In genomic region chr20:10461495-10461894, GRCh38 we compare ENCODE assay signal across 19 cellular contexts. TPM values are rescaled to one million over a fixed set of nuclear protein-coding genes. Genes with fewer than 3 reads are reported as not detected.
DNase-seq lines count a peak whose midpoint lies in the region; ATAC-seq and TF ChIP-seq lines count a peak whose summit lies in the region.
"Had no signal": no experiment of that assay in that cellular context is flagged by ENCODE, and none has a peak within 500 bp of the region (broad histone marks: within the 10 kb centered on the region; RNA-seq: fewer than 3 reads in every experiment).

No MANE protein-coding gene starts in this region.

- no peak overlapping the region for H3K23ac ChIP-seq in neuronal stem cell (ENCODE audit: low read depth, low read length, poor library complexity)

- no peak overlapping the region for H3K4ac ChIP-seq in neuronal stem cell (ENCODE audit: low read length)

- peaks cover 27% of the 10 kb centered on the region for H3K9me3 Mint-ChIP-seq in activated CD4-positive, alpha-beta T cell treated with anti-CD3 and anti-CD28 coated beads, Interleukin-2, amount 10 ng/mL, durations not matched to agents 24 days and 14 days
- peaks cover 39% of the 10 kb centered on the region for H3K9me3 Mint-ChIP-seq in activated CD4-positive, alpha-beta T cell treated with anti-CD3 and anti-CD28 coated beads, Interleukin-2, amount 10 ng/mL, durations not matched to agents 7 days and 5 days
- H3K9me3 Mint-ChIP-seq in dendritic cell treated with granulocyte-macrophage colony-stimulating factor and Interleukin-4, amounts not matched to agents 40 ng/mL and 50 ng/mL, for 4 days = peaks cover 49% of the 10 kb centered on the region
- H3K9me3 Mint-ChIP-seq in GM23338 = peaks cover 17% of the 10 kb centered on the region

- H3K27ac ChIP-seq in neuronal stem cell (replicated peaks; ENCODE audit: low read length) (no peak overlapping the region), GM23338 (ENCODE audit: low read depth) (no peak overlapping the region)
- H3K27ac ChIP-seq: BLaER1, GM23248 had no signal

- intact Hi-C loops in activated CD4-positive, alpha-beta T cell treated with anti-CD3 and anti-CD28 coated beads, Interleukin-2, amount 10 ng/mL, durations not matched to agents 24 days and 14 days (cut with micrococcal nuclease) = no loop called here
- intact Hi-C loops in dendritic cell treated with granulocyte-macrophage colony-stimulating factor and Interleukin-4, amounts not matched to agents 40 ng/mL and 50 ng/mL, for 4 days (cut with micrococcal nuclease) = loop anchor here (10.0 kb wide), 1 partner anchor 743 kb away; no protein-coding TSS in a partner anchor

- H3K9me2 ChIP-seq in GM23338 (ENCODE audit: insufficient read depth) = no peaks in the 10 kb centered on the region

- H3K18ac ChIP-seq in neuronal stem cell (ENCODE audit: low read length) = no peak overlapping the region

- H4K91ac ChIP-seq in neuronal stem cell (ENCODE audit: low read depth, low read length, poor library complexity) = no peak overlapping the region

- H2BK120ac ChIP-seq in neuronal stem cell (ENCODE audit: low read depth, low read length) = no peak overlapping the region

- no peak overlapping the region for H2BK5ac ChIP-seq in neuronal stem cell (ENCODE audit: low read length)

- no peaks in the 10 kb centered on the region for H3K27me3 Mint-ChIP-seq in activated CD4-positive, alpha-beta T cell treated with anti-CD3 and anti-CD28 coated beads, Interleukin-2, amount 10 ng/mL, durations not matched to agents 24 days and 14 days
- H3K27me3 Mint-ChIP-seq in activated CD4-positive, alpha-beta T cell treated with anti-CD3 and anti-CD28 coated beads, Interleukin-2, amount 10 ng/mL, durations not matched to agents 7 days and 5 days = no peaks in the 10 kb centered on the region
- no peaks in the 10 kb centered on the region for H3K27me3 Mint-ChIP-seq in dendritic cell treated with granulocyte-macrophage colony-stimulating factor and Interleukin-4, amounts not matched to agents 40 ng/mL and 50 ng/mL, for 4 days
- H3K27me3 Mint-ChIP-seq in GM23338 (ENCODE audit: insufficient read depth, low read depth, poor library complexity) = no peaks in the 10 kb centered on the region
- H3K27me3 Mint-ChIP-seq: CD4-positive, alpha-beta memory T cell had no signal

- DNase-seq in activated CD4-positive, alpha-beta T cell treated with anti-CD3 and anti-CD28 coated beads, Interleukin-2, amount 10 ng/mL, durations not matched to agents 24 days and 14 days = peak; percentile 35
- DNase-seq in activated CD4-positive, alpha-beta T cell treated with anti-CD3 and anti-CD28 coated beads, Interleukin-2, amount 10 ng/mL, durations not matched to agents 7 days and 5 days = no peak
- DNase-seq in neuronal stem cell (ENCODE audit: low spot score) = no peak
- DNase-seq in GM23338 (ENCODE audit: low spot score) = no peak
- DNase-seq: 8988T; CD4-positive, alpha-beta memory T cell; DMS153; DMS79; GF-D8; GM23248; H7; HFFc6 had no signal

- H3K79me1 ChIP-seq in neuronal stem cell (ENCODE audit: low read depth, low read length) = peaks cover 2% of the 10 kb centered on the region

- no peak for ATAC-seq in GM21447 (IDR thresholded peaks at IDR 0.05; ENCODE audit: unreplicated experiment)
- no peak for ATAC-seq in HG03095 (IDR thresholded peaks at IDR 0.05; ENCODE audit: unreplicated experiment)
- no peak for ATAC-seq in GM21526 (IDR thresholded peaks at IDR 0.05; ENCODE audit: low FRiP score, unreplicated experiment)
- no peak for ATAC-seq in GM23338
- ATAC-seq: HCT116 had no signal

- POLR2A ChIA-PET in activated CD4-positive, alpha-beta T cell treated with anti-CD3 and anti-CD28 coated beads, Interleukin-2, amount 10 ng/mL, durations not matched to agents 7 days and 5 days (lab: Charles Lee) = no interaction called here

- no peak overlapping the region for H4K8ac ChIP-seq in neuronal stem cell (ENCODE audit: low read depth, low read length)

- H3K4me2 ChIP-seq in neuronal stem cell (ENCODE audit: insufficient read depth, low read length, poor library complexity, severe bottlenecking) = no peak overlapping the region
- H3K4me2 ChIP-seq in GM23338 = no peak overlapping the region
- H3K4me2 ChIP-seq: BLaER1 had no signal

- H3K36me3 ChIP-seq in neuronal stem cell (replicated peaks in 1 of 2; ENCODE audit: control insufficient read depth in 2 of 2, insufficient read depth in 2 of 2, low read length in 2 of 2) (peaks cover 0 to 3% of the 10 kb centered on the region in 2 donors), GM23338 (ENCODE audit: insufficient read depth) (no peaks in the 10 kb centered on the region)

- no peak overlapping the region for H3K14ac ChIP-seq in neuronal stem cell (ENCODE audit: low read length)

- H3K4me3 Mint-ChIP-seq in activated CD4-positive, alpha-beta T cell treated with anti-CD3 and anti-CD28 coated beads, Interleukin-2, amount 10 ng/mL, durations not matched to agents 24 days and 14 days = no peak overlapping the region
- H3K4me3 Mint-ChIP-seq in activated CD4-positive, alpha-beta T cell treated with anti-CD3 and anti-CD28 coated beads, Interleukin-2, amount 10 ng/mL, durations not matched to agents 7 days and 5 days = no peak overlapping the region
- no peak overlapping the region for H3K4me3 Mint-ChIP-seq in dendritic cell treated with granulocyte-macrophage colony-stimulating factor and Interleukin-4, amounts not matched to agents 40 ng/mL and 50 ng/mL, for 4 days
- H3K4me3 Mint-ChIP-seq in GM23338 = no peak overlapping the region
- H3K4me3 Mint-ChIP-seq: CD14-positive monocyte, HFFc6 had no signal

- H3K4me1 Mint-ChIP-seq in activated CD4-positive, alpha-beta T cell treated with anti-CD3 and anti-CD28 coated beads, Interleukin-2, amount 10 ng/mL, durations not matched to agents 24 days and 14 days = peaks cover 13% of the 10 kb centered on the region
- H3K4me1 Mint-ChIP-seq in activated CD4-positive, alpha-beta T cell treated with anti-CD3 and anti-CD28 coated beads, Interleukin-2, amount 10 ng/mL, durations not matched to agents 7 days and 5 days = peaks cover 11% of the 10 kb centered on the region
- peaks cover 33% of the 10 kb centered on the region for H3K4me1 Mint-ChIP-seq in dendritic cell treated with granulocyte-macrophage colony-stimulating factor and Interleukin-4, amounts not matched to agents 40 ng/mL and 50 ng/mL, for 4 days (ENCODE audit: low read depth)
- peaks cover 29% of the 10 kb centered on the region for H3K4me1 Mint-ChIP-seq in GM23338

- H2AK5ac ChIP-seq in neuronal stem cell (ENCODE audit: low read depth, low read length) = no peak overlapping the region

- H3K27me3 ChIP-seq in neuronal stem cell (ENCODE audit: control insufficient read depth in 3 of 3, insufficient read depth in 3 of 3, low read depth in 1 of 3, low read length in 3 of 3) (no peaks in the 10 kb centered on the region), GM23338 (ENCODE audit: insufficient read depth) (no peaks in the 10 kb centered on the region)
- H3K27me3 ChIP-seq: BLaER1 had no signal

- H3K4me3 ChIP-seq in neuronal stem cell (ENCODE audit: low read length in 2 of 2) = no peak overlapping the region
- H3K4me3 ChIP-seq in GM23338 = no peak overlapping the region
- H3K4me3 ChIP-seq: BLaER1, GM23248 had no signal

- TF ChIP-seq CTCF in GM23338 (conservative IDR thresholded peaks at IDR 0.05; ENCODE audit: low read depth in 2 of 2) = no peak

- peaks cover 43% of the 10 kb centered on the region for H3K36me3 Mint-ChIP-seq in activated CD4-positive, alpha-beta T cell treated with anti-CD3 and anti-CD28 coated beads, Interleukin-2, amount 10 ng/mL, durations not matched to agents 24 days and 14 days (ENCODE audit: low read depth)
- H3K36me3 Mint-ChIP-seq in activated CD4-positive, alpha-beta T cell treated with anti-CD3 and anti-CD28 coated beads, Interleukin-2, amount 10 ng/mL, durations not matched to agents 7 days and 5 days (ENCODE audit: low read depth) = peaks cover 56% of the 10 kb centered on the region
- H3K36me3 Mint-ChIP-seq in dendritic cell treated with granulocyte-macrophage colony-stimulating factor and Interleukin-4, amounts not matched to agents 40 ng/mL and 50 ng/mL, for 4 days (ENCODE audit: low read depth) = peaks cover 82% of the 10 kb centered on the region
- peaks cover 41% of the 10 kb centered on the region for H3K36me3 Mint-ChIP-seq in GM23338 (ENCODE audit: low read depth)

- H2BK12ac ChIP-seq in neuronal stem cell (ENCODE audit: low read length) = no peak overlapping the region

- peak overlapping the region; percentile 10 for H2BK15ac ChIP-seq in neuronal stem cell (ENCODE audit: low read length)

- CTCF ChIA-PET in activated CD4-positive, alpha-beta T cell treated with anti-CD3 and anti-CD28 coated beads, Interleukin-2, amount 10 ng/mL, durations not matched to agents 7 days and 5 days (lab: Charles Lee) = interaction anchor here (0.6 to 1.3 kb wide), 3 partner anchors 8 to 73 kb away, joined by 3 read pairs; no protein-coding TSS in a partner anchor

- no CpG with 5 or more reads among the region's 2 CpGs for WGBS in neuronal stem cell (ENCODE audit: extremely low coverage in 2 of 2, insufficient read length in 2 of 2, insufficient replicate concordance in 1 of 2), 2 donors

- H3K9ac ChIP-seq in neuronal stem cell (ENCODE audit: low read depth, low read length, poor library complexity) = no peak overlapping the region
- H3K9ac ChIP-seq: BLaER1, GM23248 had no signal

- H3K4me1 ChIP-seq in neuronal stem cell (ENCODE audit: control insufficient read depth in 2 of 2, insufficient read depth in 1 of 2, low read depth in 1 of 2, low read length in 2 of 2) (peaks cover 6% of the 10 kb centered on the region in 2 donors), GM23338 (ENCODE audit: insufficient read depth) (peaks cover 18% of the 10 kb centered on the region)
- H3K4me1 ChIP-seq: BLaER1 had no signal

- H4K20me1 ChIP-seq in GM23338 (replicated peaks; ENCODE audit: insufficient read depth) = no peaks in the 10 kb centered on the region
- H4K20me1 ChIP-seq: BLaER1 had no signal

- no peak overlapping the region for H3K27ac Mint-ChIP-seq in activated CD4-positive, alpha-beta T cell treated with anti-CD3 and anti-CD28 coated beads, Interleukin-2, amount 10 ng/mL, durations not matched to agents 24 days and 14 days
- H3K27ac Mint-ChIP-seq in activated CD4-positive, alpha-beta T cell treated with anti-CD3 and anti-CD28 coated beads, Interleukin-2, amount 10 ng/mL, durations not matched to agents 7 days and 5 days = no peak overlapping the region
- H3K27ac Mint-ChIP-seq in dendritic cell treated with granulocyte-macrophage colony-stimulating factor and Interleukin-4, amounts not matched to agents 40 ng/mL and 50 ng/mL, for 4 days = peak overlapping the region; percentile 71
- no peak overlapping the region for H3K27ac Mint-ChIP-seq in GM23338
- H3K27ac Mint-ChIP-seq: HFFc6 had no signal

- no peak overlapping the region for H2AFZ ChIP-seq in neuronal stem cell (ENCODE audit: low read length)
- no peak overlapping the region for H2AFZ ChIP-seq in GM23338
- H2AFZ ChIP-seq: GM23248 had no signal

- no peaks in the 10 kb centered on the region for H3F3A ChIP-seq in GM23338 (replicated peaks; ENCODE audit: low read depth)

- H3K9me3 ChIP-seq in neuronal stem cell (replicated peaks in 1 of 2; ENCODE audit: control insufficient read depth in 2 of 2, insufficient read depth in 1 of 2, low read depth in 1 of 2, low read length in 2 of 2) = peaks cover 0 to 30% of the 10 kb centered on the region in 2 donors

- peaks cover 36% of the 10 kb centered on the region for H3K79me2 ChIP-seq in GM23338 (replicated peaks; ENCODE audit: insufficient read depth)

RNA-seq across cellular contexts. Expression of gene SLX4IP, which starts 26.4 kb away (rescaled TPM):
- total RNA-seq in activated CD4-positive, alpha-beta T cell treated with anti-CD3 and anti-CD28 coated beads, Interleukin-2, amount 10 ng/mL, durations not matched to agents 24 days and 14 days = 5.9 and 6.6 TPM in 2 replicates
- 1 to 10 TPM; 9.2 to 9.5 TPM for total RNA-seq in activated CD4-positive, alpha-beta T cell treated with anti-CD3 and anti-CD28 coated beads, Interleukin-2, amount 10 ng/mL, durations not matched to agents 7 days and 5 days
- 3.3 TPM for polyA plus RNA-seq in neuronal stem cell (2013, experiment 1 of 2)
- 3.3 TPM for polyA plus RNA-seq in neuronal stem cell (2013, experiment 2 of 2)
- total RNA-seq in GM23338 (2014; rRNA removed; shearing (Covaris generic)) = 7.9 and 9.8 TPM in 2 replicates
- 6.5 and 9.1 TPM in 2 replicates for polyA plus RNA-seq in GM23338 (2016; fragmentation: Nextera tagmentation; extraction: Ambion mirVana)

RNA-seq across cellular contexts. Expression of gene MKKS, which starts 27.5 kb away (rescaled TPM):
- 8.0 and 8.9 TPM in 2 replicates for total RNA-seq in activated CD4-positive, alpha-beta T cell treated with anti-CD3 and anti-CD28 coated beads, Interleukin-2, amount 10 ng/mL, durations not matched to agents 24 days and 14 days
- 1 to 10 TPM; 9.1 to 9.4 TPM for total RNA-seq in activated CD4-positive, alpha-beta T cell treated with anti-CD3 and anti-CD28 coated beads, Interleukin-2, amount 10 ng/mL, durations not matched to agents 7 days and 5 days
- polyA plus RNA-seq in neuronal stem cell (2013, experiment 1 of 2) = 31.2 TPM
- polyA plus RNA-seq in neuronal stem cell (2013, experiment 2 of 2) = 31.1 TPM
- total RNA-seq in GM23338 (2014; rRNA removed; shearing (Covaris generic)) = 16.7 and 21.4 TPM in 2 replicates
- polyA plus RNA-seq in GM23338 (2016; fragmentation: Nextera tagmentation; extraction: Ambion mirVana) = 13.4 and 13.5 TPM in 2 replicates
